ENCODE assay signal across 20 cellular contexts in the genomic region with DNA sequence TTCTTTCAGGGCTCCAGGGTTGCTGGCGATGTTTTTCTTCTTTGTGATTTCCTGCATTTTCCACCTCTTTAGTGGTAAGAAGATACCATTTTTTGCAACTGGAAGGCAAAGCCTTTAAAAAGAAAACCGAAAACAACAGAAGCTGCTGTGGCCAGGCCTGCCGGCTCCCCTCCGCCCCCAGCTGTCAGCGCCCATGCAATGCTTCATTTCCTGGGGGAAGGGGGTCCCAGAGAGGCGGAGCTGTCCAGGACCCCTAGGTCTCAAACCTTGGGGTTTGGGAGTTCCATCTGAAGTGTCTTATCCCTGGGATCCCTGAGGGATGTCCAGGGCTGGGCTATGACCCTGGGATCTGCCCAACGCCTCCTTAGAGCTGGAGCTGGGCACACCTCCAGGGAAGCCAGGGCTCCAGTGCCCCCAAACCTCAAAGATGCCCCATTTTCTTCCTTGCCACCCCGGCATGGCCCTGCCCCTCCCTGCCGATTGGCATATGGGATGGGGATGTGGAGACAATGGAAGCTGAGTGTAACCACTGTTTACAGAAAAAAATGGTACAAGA.
DNase-seq lines count a peak whose midpoint lies in the region; ATAC-seq, FAIRE-seq and TF ChIP-seq lines count a peak whose summit lies in the region.
"Had no signal": no experiment of that assay in that cellular context is flagged by ENCODE, and none has a peak within 500 bp of the region (broad histone marks: within the 10 kb centered on the region; RNA-seq: fewer than 3 reads in every experiment).

No MANE protein-coding gene starts in this region.

- DNase-seq in GM12865 (ENCODE audit: low read depth) (peak; percentile 7), H7 (peak; percentile 65), GM12878 (ENCODE audit: low read depth, low spot score) (no peak), neural progenitor cell (ENCODE audit: low spot score) (peak; percentile 21), T-cell (no peak), NCI-H1436 (lab: John Stamatoyannopoulos, UW) (no peak)
- DNase-seq: BE2C; Caco-2; CD8-positive, alpha-beta memory T cell; GF-D8; GOT3; HCEC 1CT; HFFc6; Kasumi-1; KBM-7 had no signal

- H4K20me1 ChIP-seq in GM12878 (ENCODE audit: control insufficient read depth, insufficient read depth) (no peaks in the 10 kb centered on the region), neural progenitor cell (ENCODE audit: low read depth) (no peaks in the 10 kb centered on the region)

- no peak for FAIRE-seq in GM12878 (lab: Jason Lieb, UNC)
- FAIRE-seq: A549, GM18507 had no signal

- SMC1A ChIA-PET in GM12878 (lab: Charles Lee; ENCODE audit: uncharacterized antibody, unreplicated experiment) = no interaction called here

- H3K36me3 Mint-ChIP-seq in neural progenitor cell = no peaks in the 10 kb centered on the region
- no peaks in the 10 kb centered on the region for H3K36me3 Mint-ChIP-seq in T-cell
- H3K36me3 Mint-ChIP-seq: CD14-positive monocyte had no signal

- POLR2A ChIA-PET in GM12878 (lab: Charles Lee) (interaction anchor here (0.5 kb wide), 1 partner anchor 815 kb away, joined by 3 read pairs; no protein-coding TSS in a partner anchor), T-cell (lab: Charles Lee) (interaction anchor here in 1 of 2 donors (0.6 kb wide), 1 partner anchor 43 kb away, joined by 3 read pairs; no protein-coding TSS in a partner anchor)

- intact Hi-C loops in GM12878 (cut with micrococcal nuclease; ENCODE audit: unreplicated experiment) = no loop called here

- H3K4me2 ChIP-seq in GM12878 (ENCODE audit: control insufficient read depth, insufficient read depth) = no peak overlapping the region
- no peak overlapping the region for H3K4me2 ChIP-seq in neural progenitor cell
- H3K4me2 ChIP-seq: A549 had no signal

- no peak overlapping the region for H3K4me3 Mint-ChIP-seq in neural progenitor cell
- no peak overlapping the region for H3K4me3 Mint-ChIP-seq in T-cell
- H3K4me3 Mint-ChIP-seq: CD14-positive monocyte; CD8-positive, alpha-beta memory T cell; HFFc6 had no signal

- H3K79me2 ChIP-seq in GM12878 (ENCODE audit: control insufficient read depth, insufficient read depth, low read length) = no peaks in the 10 kb centered on the region
- no peaks in the 10 kb centered on the region for H3K79me2 ChIP-seq in neural progenitor cell (ENCODE audit: low read depth)

- H3K9ac ChIP-seq in GM12878 (ENCODE audit: control insufficient read depth, insufficient read depth, low read length) (no peak overlapping the region), neural progenitor cell (no peak overlapping the region)

- TF ChIP-seq POLR2A in GM12878 (IDR thresholded peaks at IDR 0.05; ENCODE audit: low read depth, low read length) = no peak

- in situ Hi-C loops in GM12878 (cut with MboI) = no loop called here

- RAD21 ChIA-PET in GM12878 (lab: Charles Lee; ENCODE audit: unreplicated experiment) = interaction anchor here (0.6 to 1.2 kb wide), 2 partner anchors 218 to 662 kb away, joined by 3 to 5 read pairs; no protein-coding TSS in a partner anchor

- CTCF ChIA-PET in GM12878 (lab: Yijun Ruan, JAX) = interaction anchor here (1.3 kb wide), 1 partner anchor 511 kb away, joined by 3 read pairs; no protein-coding TSS in a partner anchor
- CTCF ChIA-PET in T-cell (lab: Charles Lee) = no interaction called here

- H3K27ac ChIP-seq in GM12878 (ENCODE audit: control insufficient read depth, insufficient read depth) (no peak overlapping the region), neural progenitor cell (no peak overlapping the region)
- H3K27ac ChIP-seq: A549 had no signal

- H3K4me1 Mint-ChIP-seq in neural progenitor cell (peaks cover 3% of the 10 kb centered on the region), T-cell (no peaks in the 10 kb centered on the region)
- H3K4me1 Mint-ChIP-seq: CD14-positive monocyte; CD8-positive, alpha-beta memory T cell had no signal

- H3K9me3 ChIP-seq in GM12878 (replicated peaks; ENCODE audit: control insufficient read depth, insufficient read depth, low read length) (no peaks in the 10 kb centered on the region), neural progenitor cell (ENCODE audit: low read depth) (no peaks in the 10 kb centered on the region)
- H3K9me3 ChIP-seq: BE2C, Caco-2 had no signal

- H3K9me3 Mint-ChIP-seq in neural progenitor cell (no peaks in the 10 kb centered on the region), T-cell (no peaks in the 10 kb centered on the region)
- H3K9me3 Mint-ChIP-seq: CD8-positive, alpha-beta memory T cell; HFFc6 had no signal

- H3K4me1 ChIP-seq in GM12878 (ENCODE audit: control insufficient read depth, insufficient read depth, low read length) (no peaks in the 10 kb centered on the region), neural progenitor cell (peaks cover 5% of the 10 kb centered on the region)
- H3K4me1 ChIP-seq: A549, BE2C, Caco-2 had no signal

- H3F3A ChIP-seq in neural progenitor cell (ENCODE audit: low read depth) = no peaks in the 10 kb centered on the region

- H3K27ac Mint-ChIP-seq in neural progenitor cell (no peak overlapping the region), T-cell (no peak overlapping the region)
- H3K27ac Mint-ChIP-seq: CD14-positive monocyte; CD8-positive, alpha-beta memory T cell; HFFc6 had no signal

- H3K27me3 ChIP-seq in H7 (ENCODE audit: control insufficient read depth, insufficient read depth, low read length) (no peaks in the 10 kb centered on the region), GM12878 (replicated peaks in 1 of 2; ENCODE audit: control insufficient read depth in 2 of 2, insufficient read depth in 2 of 2, low read length in 1 of 2) (no peaks in the 10 kb centered on the region), neural progenitor cell (no peaks in the 10 kb centered on the region)
- H3K27me3 ChIP-seq: BE2C had no signal

- no TSS peak for BruUV-seq in GM12878 (replicated peaks; lab: Mats Ljungman, UMichigan)

- H3K36me3 ChIP-seq in H7 (replicated peaks; ENCODE audit: control insufficient read depth, insufficient read depth, low read length) = no peaks in the 10 kb centered on the region
- no peaks in the 10 kb centered on the region for H3K36me3 ChIP-seq in GM12878 (ENCODE audit: control insufficient read depth in 2 of 2, insufficient read depth in 2 of 2, low read length in 1 of 2)
- no peaks in the 10 kb centered on the region for H3K36me3 ChIP-seq in neural progenitor cell
- H3K36me3 ChIP-seq: BE2C had no signal

- 0 out of 3 replicates have a peak, but pooled peaks have one; percentile 18 for ATAC-seq in GM12878
- ATAC-seq in T-cell (replicated peaks in 1 of 4) = no peak
- no peak for ATAC-seq in HG02763 (IDR thresholded peaks at IDR 0.05; ENCODE audit: unreplicated experiment)
- ATAC-seq in GM18511 (IDR thresholded peaks at IDR 0.05; ENCODE audit: unreplicated experiment) = no peak
- ATAC-seq: A549 had no signal

- peaks cover 10% of the 10 kb centered on the region for H3K27me3 Mint-ChIP-seq in neural progenitor cell (ENCODE audit: insufficient read depth, low read depth)
- peaks cover 17 to 47% of the 10 kb centered on the region in 2 donors for H3K27me3 Mint-ChIP-seq in T-cell

- H2AFZ ChIP-seq in GM12878 (ENCODE audit: control insufficient read depth, low read depth, low read length) (no peak overlapping the region), neural progenitor cell (replicated peaks) (no peak overlapping the region)

- WGBS in GM12878 (ENCODE audit: insufficient coverage, insufficient replicate concordance, low lambda C conversion rate, missing lambda C conversion rate) = 15% methylated on average over 9 of the region's 9 CpGs

- no peak for TF ChIP-seq EP300 in GM12878 (IDR thresholded peaks at IDR 0.05; ENCODE audit: borderline replicate concordance in 1 of 2, control insufficient read depth in 1 of 2, low read depth in 2 of 2, low read length in 2 of 2)

- TF ChIP-seq RAD21 in GM12878 (IDR thresholded peaks at IDR 0.05; ENCODE audit: insufficient read depth, low read depth, low read length) = 0 out of 2 replicates have a peak, but pooled peaks have one; percentile 8

- no peak overlapping the region for H3K4me3 ChIP-seq in GM12865 (ENCODE audit: low read depth, low read length)
- H3K4me3 ChIP-seq in H7 (ENCODE audit: insufficient read depth, low read depth, low read length) = no peak overlapping the region
- H3K4me3 ChIP-seq in GM12878 = no peak overlapping the region
- H3K4me3 ChIP-seq in neural progenitor cell = no peak overlapping the region
- H3K4me3 ChIP-seq: A549 had no signal

- TF ChIP-seq CTCF in GM12865 (IDR thresholded peaks at IDR 0.05; ENCODE audit: insufficient read depth, low read depth, low read length, missing control alignments) = peak; percentile 11
- TF ChIP-seq CTCF in GM12878 (IDR thresholded peaks at IDR 0.05 in 2 of 3, conservative IDR thresholded peaks at IDR 0.05 in 1 of 3; ENCODE audit: control insufficient read depth in 2 of 3, extremely low read depth in 1 of 3, insufficient read depth in 1 of 3, low read depth in 3 of 3, low read length in 3 of 3) = peak in 1 of 3 experiments; percentile 24; a peak in 1 of 6 replicates
- TF ChIP-seq CTCF in neural progenitor cell (IDR thresholded peaks at IDR 0.05) = no peak

TF ChIP-seq in GM12878, 131 proteins besides CTCF, POLR2A, EP300 and RAD21 (continues in another document):
- TF ChIP-seq GABPA (IDR thresholded peaks at IDR 0.05; ENCODE audit: low read depth) = no peak
- TF ChIP-seq, protein P1, sequence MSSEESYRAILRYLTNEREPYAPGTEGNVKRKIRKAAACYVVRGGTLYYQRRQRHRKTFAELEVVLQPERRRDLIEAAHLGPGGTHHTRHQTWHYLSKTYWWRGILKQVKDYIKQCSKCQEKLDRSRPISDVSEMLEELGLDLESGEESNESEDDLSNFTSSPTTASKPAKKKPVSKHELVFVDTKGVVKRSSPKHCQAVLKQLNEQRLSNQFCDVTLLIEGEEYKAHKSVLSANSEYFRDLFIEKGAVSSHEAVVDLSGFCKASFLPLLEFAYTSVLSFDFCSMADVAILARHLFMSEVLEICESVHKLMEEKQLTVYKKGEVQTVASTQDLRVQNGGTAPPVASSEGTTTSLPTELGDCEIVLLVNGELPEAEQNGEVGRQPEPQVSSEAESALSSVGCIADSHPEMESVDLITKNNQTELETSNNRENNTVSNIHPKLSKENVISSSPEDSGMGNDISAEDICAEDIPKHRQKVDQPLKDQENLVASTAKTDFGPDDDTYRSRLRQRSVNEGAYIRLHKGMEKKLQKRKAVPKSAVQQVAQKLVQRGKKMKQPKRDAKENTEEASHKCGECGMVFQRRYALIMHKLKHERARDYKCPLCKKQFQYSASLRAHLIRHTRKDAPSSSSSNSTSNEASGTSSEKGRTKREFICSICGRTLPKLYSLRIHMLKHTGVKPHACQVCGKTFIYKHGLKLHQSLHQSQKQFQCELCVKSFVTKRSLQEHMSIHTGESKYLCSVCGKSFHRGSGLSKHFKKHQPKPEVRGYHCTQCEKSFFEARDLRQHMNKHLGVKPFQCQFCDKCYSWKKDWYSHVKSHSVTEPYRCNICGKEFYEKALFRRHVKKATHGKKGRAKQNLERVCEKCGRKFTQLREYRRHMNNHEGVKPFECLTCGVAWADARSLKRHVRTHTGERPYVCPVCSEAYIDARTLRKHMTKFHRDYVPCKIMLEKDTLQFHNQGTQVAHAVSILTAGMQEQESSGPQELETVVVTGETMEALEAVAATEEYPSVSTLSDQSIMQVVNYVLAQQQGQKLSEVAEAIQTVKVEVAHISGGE (CRISPR knock-in tag; IDR thresholded peaks at IDR 0.05) = no peak

Comparison
In these comparisons a context has a peak if more than half of its experiments do, and no peak if none do; other contexts are left out.
1. DNase-seq: peak in GM12865 (single experiment), H7 (single experiment) and neural progenitor cell (single experiment); none in GM12878 (single experiment), T-cell (0 of 34) and NCI-H1436 (single experiment).